ENCODE assay signal across 16 cellular contexts in the genomic region with DNA sequence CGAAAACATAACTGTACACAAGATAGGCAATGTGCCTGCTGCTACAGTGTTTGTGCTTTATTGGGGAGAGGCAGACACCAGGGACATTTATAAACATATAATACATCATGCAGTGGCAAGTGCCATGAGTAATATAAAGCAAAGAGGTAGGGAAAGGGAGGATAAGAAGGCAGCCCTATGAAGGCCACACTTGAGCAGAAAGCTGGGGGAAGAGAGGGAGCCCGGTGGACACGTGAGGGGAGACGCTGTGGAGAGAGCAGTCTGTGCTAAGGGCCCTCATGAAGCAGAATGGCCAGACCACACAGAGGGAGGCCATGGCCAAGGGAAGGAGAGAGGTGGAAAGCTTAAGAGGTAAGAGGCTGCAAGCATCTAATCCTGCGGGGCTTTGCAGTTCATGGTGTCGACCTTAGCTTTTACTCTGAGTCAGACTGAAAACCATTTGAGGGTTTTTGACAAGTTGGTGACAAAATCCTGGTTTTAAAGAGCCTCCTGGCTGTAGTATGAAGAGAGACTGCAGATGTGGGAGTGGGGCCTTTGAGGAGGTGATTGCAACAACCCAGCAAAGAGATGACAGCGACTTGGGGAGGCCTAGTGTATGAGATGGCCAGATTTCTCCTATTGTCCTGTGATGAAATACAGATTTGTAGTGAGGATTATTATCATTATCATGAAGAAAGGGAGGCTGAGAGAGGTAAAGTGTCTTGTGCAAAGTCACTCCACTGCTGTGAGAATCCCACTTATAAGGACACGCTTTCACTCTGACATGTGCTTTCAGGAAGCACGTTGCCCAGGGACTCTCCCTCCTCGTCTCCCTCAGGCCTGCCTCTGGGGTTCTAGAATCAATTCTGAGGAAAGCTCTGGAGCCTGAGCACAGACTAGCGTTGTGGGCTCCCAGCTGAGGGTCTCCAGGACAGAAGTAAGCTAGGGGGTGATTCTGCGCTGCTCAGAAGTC.
DNase-seq lines count a peak whose midpoint lies in the region; ATAC-seq and TF ChIP-seq lines count a peak whose summit lies in the region.
"Had no signal": no experiment of that assay in that cellular context is flagged by ENCODE, and none has a peak within 500 bp of the region (broad histone marks: within the 10 kb centered on the region; RNA-seq: fewer than 3 reads in every experiment).

No MANE protein-coding gene starts in this region.

- no peak overlapping the region for H3K9ac ChIP-seq in OCI-LY3 (ENCODE audit: low read length)

- no peak overlapping the region for H3K27ac ChIP-seq in OCI-LY3 (ENCODE audit: low read length)
- peak overlapping the region in 2 of 4 donors; percentile 22 to 35 for H3K27ac ChIP-seq in upper lobe of left lung
- H3K27ac ChIP-seq: heart right ventricle, skin epidermis had no signal

- TF ChIP-seq CTCF in GM12865 (IDR thresholded peaks at IDR 0.05; ENCODE audit: insufficient read depth, low read depth, low read length, missing control alignments), result no peak
- peak; percentile 55 for TF ChIP-seq CTCF in OCI-LY3 (IDR thresholded peaks at IDR 0.05; ENCODE audit: low read depth, low read length)
- no peak for TF ChIP-seq CTCF in fibroblast of villous mesenchyme (IDR thresholded peaks at IDR 0.05; ENCODE audit: insufficient read depth, low read depth, low read length)
- no peak for TF ChIP-seq CTCF in upper lobe of left lung (IDR thresholded peaks at IDR 0.05)

- peak overlapping the region; percentile 21 for H3K4me2 ChIP-seq in OCI-LY3 (ENCODE audit: low read length)

- 65 to 75% methylated on average over 12 of the region's 12 CpGs for WGBS in upper lobe of left lung, 2 donors

- DNase-seq in GM12865 (ENCODE audit: low read depth) (peak; percentile 58), GM19240 (ENCODE audit: insufficient read length, low spot score) (peak; percentile 8), fibroblast of villous mesenchyme (ENCODE audit: low read depth) (peak; percentile 36), Right ventricle myocardium inferior (ENCODE audit: missing footprints) (no peak), upper lobe of left lung (no peak), hepatic stellate cell (ENCODE audit: low spot score) (no peak), NCI-H146 treated with DMSO at 0.1 percent for 48 hours (lab: John Stamatoyannopoulos, UW; ENCODE audit: unreplicated experiment) (no peak)
- DNase-seq: amniotic stem cell; erythroblast; heart right ventricle; kidney glomerular epithelial cell; mucosa of descending colon; NCI-H2171; stimulated activated naive CD4-positive, alpha-beta T cell treated with Interleukin-2 at 50 U/mL for 16 hours had no signal

- no peaks in the 10 kb centered on the region for H3K79me2 ChIP-seq in OCI-LY3 (ENCODE audit: low read length)

- H4K20me1 ChIP-seq in OCI-LY3 (ENCODE audit: insufficient read depth, low read length), result no peaks in the 10 kb centered on the region

- H2AFZ ChIP-seq in OCI-LY3 (ENCODE audit: low read depth, low read length), result no peak overlapping the region

- H3K4me3 ChIP-seq in GM12865 (ENCODE audit: low read depth, low read length) (no peak overlapping the region), OCI-LY3 (ENCODE audit: low read length) (no peak overlapping the region), fibroblast of villous mesenchyme (ENCODE audit: low read depth, low read length) (no peak overlapping the region), upper lobe of left lung (no peak overlapping the region)
- H3K4me3 ChIP-seq: heart right ventricle, mucosa of descending colon, skin epidermis had no signal

- TF ChIP-seq EP300 in upper lobe of left lung (IDR thresholded peaks at IDR 0.05), result no peak

- H3K27me3 ChIP-seq in OCI-LY3 (ENCODE audit: low read depth, low read length) (peaks cover 62% of the 10 kb centered on the region), upper lobe of left lung (no peaks in the 10 kb centered on the region)

- H3K36me3 ChIP-seq in OCI-LY3 (replicated peaks; ENCODE audit: low read depth, low read length) (no peaks in the 10 kb centered on the region), upper lobe of left lung (no peaks in the 10 kb centered on the region)
- H3K36me3 ChIP-seq: heart right ventricle had no signal

- no peaks in the 10 kb centered on the region for H3K9me3 ChIP-seq in OCI-LY3 (ENCODE audit: insufficient read depth, low read length)
- H3K9me3 ChIP-seq in upper lobe of left lung, result no peaks in the 10 kb centered on the region
- H3K9me3 ChIP-seq: mucosa of descending colon had no signal

- no peak for TF ChIP-seq POLR2A in upper lobe of left lung (IDR thresholded peaks at IDR 0.05)

- H3K4me1 ChIP-seq in OCI-LY3 (ENCODE audit: low read length) (peaks cover 14% of the 10 kb centered on the region), upper lobe of left lung (peaks cover 0 to 12% (median 2%) of the 10 kb centered on the region in 4 donors)

- ATAC-seq in Right ventricle myocardium inferior (no peak), upper lobe of left lung (ENCODE audit: low FRiP score in 2 of 2) (no peak)
- ATAC-seq: heart right ventricle, mucosa of descending colon had no signal

- intact Hi-C loops in Right ventricle myocardium inferior (cut with DNase I), result no loop called here

Comparison
In these comparisons a context has a peak if more than half of its experiments do, and no peak if none do; other contexts are left out.
1. DNase-seq: peak in GM12865 (single experiment), GM19240 (single experiment) and fibroblast of villous mesenchyme (single experiment); none in Right ventricle myocardium inferior (single experiment), upper lobe of left lung (0 of 2), hepatic stellate cell (single experiment) and NCI-H146 treated with DMSO at 0.1 percent for 48 hours (single experiment).